In the genomic region with DNA sequence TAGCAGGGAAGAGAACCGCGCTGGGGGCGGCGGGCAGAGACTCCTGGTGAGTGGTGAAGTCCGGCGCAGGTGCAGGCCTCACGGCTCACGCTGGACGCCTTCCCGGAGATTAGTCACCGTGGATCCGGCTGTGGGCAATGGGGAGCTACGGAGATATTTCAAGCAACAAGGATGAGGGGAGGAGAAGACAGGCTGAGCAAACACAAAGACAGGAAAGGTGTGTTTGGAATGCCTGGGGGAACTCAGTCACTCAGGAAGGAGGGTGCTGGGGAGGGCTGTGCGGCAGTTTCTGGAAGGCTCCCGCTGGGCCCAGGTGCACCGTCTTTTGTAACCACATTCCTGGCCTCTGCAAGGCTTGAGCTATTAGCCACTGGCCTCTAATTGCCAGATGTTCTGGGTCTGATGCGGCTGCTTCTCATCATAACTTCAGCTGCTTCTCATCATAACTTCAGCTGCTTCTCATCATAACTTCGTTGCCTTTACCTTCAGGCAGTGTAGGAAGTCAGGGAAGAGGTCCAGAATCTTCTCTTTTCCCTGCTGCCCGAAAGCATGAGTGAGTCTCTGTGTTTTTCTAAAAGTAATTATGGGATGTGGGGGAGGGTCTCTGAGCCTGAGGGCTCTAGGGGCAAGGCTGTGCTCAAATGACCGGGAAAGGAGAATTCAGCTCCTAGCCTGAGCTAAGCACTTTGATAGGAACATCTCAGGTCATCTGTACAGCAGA, we compare ENCODE assay signal across 10 cellular contexts.
DNase-seq lines count a peak whose midpoint lies in the region; ATAC-seq and TF ChIP-seq lines count a peak whose summit lies in the region.
"Had no signal": no experiment of that assay in that cellular context is flagged by ENCODE, and none has a peak within 500 bp of the region (broad histone marks: within the 10 kb centered on the region; RNA-seq: fewer than 3 reads in every experiment).

No MANE protein-coding gene starts in this region.

- peak overlapping the region; percentile 76 for H3K9ac ChIP-seq in PC-3 (ENCODE audit: low read length)
- no peak overlapping the region for H3K9ac ChIP-seq in neural progenitor cell

- ATAC-seq in PC-3 (peak; percentile 92), HG02973 (IDR thresholded peaks at IDR 0.05; ENCODE audit: unreplicated experiment) (no peak), GM21390 (IDR thresholded peaks at IDR 0.05; ENCODE audit: unreplicated experiment) (no peak), GM18519 (IDR thresholded peaks at IDR 0.05; ENCODE audit: low FRiP score, unreplicated experiment) (no peak)

- H3K27me3 Mint-ChIP-seq in neural progenitor cell (ENCODE audit: insufficient read depth, low read depth) = no peaks in the 10 kb centered on the region

- CTCF ChIA-PET in PC-3 (lab: Charles Lee) = interaction anchor here (0.6 kb wide), 1 partner anchor 50 kb away, joined by 3 read pairs; no protein-coding TSS in a partner anchor

- BruUV-seq in PC-3 (replicated peaks; lab: Mats Ljungman, UMichigan) = TSS peak; percentile 91

- no peaks in the 10 kb centered on the region for H3K9me2 ChIP-seq in PC-3 (replicated peaks; ENCODE audit: low read length)

- peaks cover 54% of the 10 kb centered on the region for H3K4me1 ChIP-seq in PC-3 (ENCODE audit: insufficient read depth, low read length)
- H3K4me1 ChIP-seq in neural progenitor cell = peaks cover 18% of the 10 kb centered on the region

- in situ Hi-C loops in Caki2 (cut with HindIII; ENCODE audit: low pct_unique_long_range_greater_than_20kb, low sequenced_read_pairs) = no loop called here

- H3K27ac ChIP-seq in PC-3 (ENCODE audit: low read length) (peak overlapping the region; percentile 96), neural progenitor cell (peak overlapping the region; percentile 97)
- H3K27ac ChIP-seq: neutrophil, tibial nerve had no signal

- H3K36me3 ChIP-seq in PC-3 (ENCODE audit: low read depth, low read length) (peaks cover 21% of the 10 kb centered on the region), neural progenitor cell (no peaks in the 10 kb centered on the region)
- H3K36me3 ChIP-seq: neutrophil had no signal

- no peak overlapping the region for H3K4me3 Mint-ChIP-seq in neural progenitor cell

- intact Hi-C loops in PC-3 (cut with micrococcal nuclease) = loop anchor here (1.0 to 2.0 kb wide), 3 partner anchors 25 to 111 kb away; no protein-coding TSS in a partner anchor

- peaks cover 15% of the 10 kb centered on the region for H3K36me3 Mint-ChIP-seq in neural progenitor cell

- H4K20me1 ChIP-seq in PC-3 (ENCODE audit: low read length) = no peaks in the 10 kb centered on the region
- H4K20me1 ChIP-seq in neural progenitor cell (ENCODE audit: low read depth) = no peaks in the 10 kb centered on the region

- peak overlapping the region; percentile 77 for H3K4me2 ChIP-seq in PC-3 (ENCODE audit: low read length)
- H3K4me2 ChIP-seq in neural progenitor cell = peak overlapping the region; percentile 70

- H3K9me3 ChIP-seq in PC-3 (ENCODE audit: low read length) (no peaks in the 10 kb centered on the region), neural progenitor cell (ENCODE audit: low read depth) (no peaks in the 10 kb centered on the region)
- H3K9me3 ChIP-seq: neutrophil had no signal

- peak overlapping the region; percentile 36; the same call in 1 of the 2 replicates for H2AFZ ChIP-seq in PC-3 (ENCODE audit: low read length)
- H2AFZ ChIP-seq in neural progenitor cell (replicated peaks) = no peak overlapping the region

- H3F3A ChIP-seq in PC-3 (ENCODE audit: low read length, unreplicated experiment) = peaks cover 22% of the 10 kb centered on the region
- peaks cover 19% of the 10 kb centered on the region for H3F3A ChIP-seq in neural progenitor cell (ENCODE audit: low read depth)

- POLR2A ChIA-PET in PC-3 (lab: Charles Lee; ENCODE audit: unreplicated experiment) = interaction anchor here (0.6 kb wide), 2 partner anchors 107 to 154 kb away, joined by 3 to 5 read pairs; no protein-coding TSS in a partner anchor

- DNase-seq in Caki2 (ENCODE audit: low read depth) = peak; percentile 22
- peak; percentile 98 for DNase-seq in PC-3
- peak; percentile 40 for DNase-seq in fibroblast of the conjunctiva (ENCODE audit: low read depth)
- peak; percentile 83 for DNase-seq in neural progenitor cell (ENCODE audit: low spot score)
- no peak for DNase-seq in NCI-H2227 treated with DMSO at 0.1 percent for 48 hours (lab: John Stamatoyannopoulos, UW)

- peak overlapping the region; percentile 82 for H3K27ac Mint-ChIP-seq in neural progenitor cell

- peaks cover 13% of the 10 kb centered on the region for H3K9me3 Mint-ChIP-seq in neural progenitor cell

- TF ChIP-seq CTCF in PC-3 (conservative IDR thresholded peaks at IDR 0.05; ENCODE audit: low read depth, low read length) (no peak), neural progenitor cell (IDR thresholded peaks at IDR 0.05) (no peak)

- H3K27me3 ChIP-seq in PC-3 (ENCODE audit: low read length) (no peaks in the 10 kb centered on the region), neural progenitor cell (no peaks in the 10 kb centered on the region)
- H3K27me3 ChIP-seq: neutrophil, tibial nerve had no signal

- H3K4me3 ChIP-seq in PC-3 (ENCODE audit: low read length) (peak overlapping the region; percentile 60), neural progenitor cell (peak overlapping the region; percentile 29)
- H3K4me3 ChIP-seq: tibial nerve had no signal

- peaks cover 14% of the 10 kb centered on the region for H3K4me1 Mint-ChIP-seq in neural progenitor cell

- peaks cover 49% of the 10 kb centered on the region for H3K79me2 ChIP-seq in PC-3 (ENCODE audit: low read length)
- H3K79me2 ChIP-seq in neural progenitor cell (ENCODE audit: low read depth) = no peaks in the 10 kb centered on the region
